8 cellular contexts compared by ENCODE assay signal in genomic region chr1:24502168-24503002, GRCh38. TPM values are rescaled to one million over a fixed set of nuclear protein-coding genes. Genes with fewer than 3 reads are reported as not detected.
DNase-seq lines count a peak whose midpoint lies in the region; ATAC-seq, FAIRE-seq and TF ChIP-seq lines count a peak whose summit lies in the region.

TSS of gene RCAN3 (plus strand) at chr1:24502836. CDS start at chr1:24514373, 11,537 bp downstream.

- peak within 1 kb of the TSS; percentile 57 to 80 for H3K9ac ChIP-seq in kidney (ENCODE audit: low read length in 2 of 2)

- ATAC-seq in HG03175 (IDR thresholded peaks at IDR 0.05; ENCODE audit: unreplicated experiment) (peak; percentile 59), HG03025 (IDR thresholded peaks at IDR 0.05; ENCODE audit: low FRiP score, unreplicated experiment) (no peak)

- H3K4me1 ChIP-seq in kidney (ENCODE audit: control insufficient read depth in 1 of 2, insufficient read depth in 1 of 2, low read depth in 1 of 2, low read length in 2 of 2): peaks cover 0 to 6% of the 10 kb centered on the region in 2 donors

- no peaks in the 10 kb centered on the region for H3K36me3 ChIP-seq in kidney (ENCODE audit: control insufficient read depth in 1 of 2, insufficient read depth in 2 of 2, low read length in 2 of 2)

- FAIRE-seq in kidney (lab: Jason Lieb, UNC): no peak

- no peak for TF ChIP-seq CTCF in kidney (IDR thresholded peaks at IDR 0.05; ENCODE audit: borderline replicate concordance, extremely low read depth, insufficient read depth)

- intact Hi-C loops in kidney (cut with DNase I): no loop called here

- DNase-seq in ELF-1 (ENCODE audit: low read depth, low spot score): peak; percentile 88
- peak; percentile 89 for DNase-seq in NCI-H510A (lab: John Stamatoyannopoulos, UW)
- DNase-seq in activated CD4-positive, alpha-beta T cell treated with anti-CD3 and anti-CD28 coated beads for 24 hours (ENCODE audit: low read depth in 2 of 2): peak; percentile 79 to 83
- DNase-seq in cerebellum (ENCODE audit: low spot score): peak; percentile 91
- DNase-seq in kidney: peak; percentile 97
- peak; percentile 64 to 87 (median 80) for DNase-seq in stimulated activated CD4-positive, alpha-beta T cell treated with anti-CD3 and anti-CD28 coated beads, Interleukin-12 subunit alpha, Interleukin-12 subunit beta, amount 100 ng/mL, for 48 hours (ENCODE audit: low read depth in 2 of 3, low spot score in 1 of 3)

- peak within 1 kb of the TSS; percentile 49 to 60 for H3K27ac ChIP-seq in kidney (ENCODE audit: low read depth in 2 of 2, low read length in 2 of 2)

- peak within 1 kb of the TSS; percentile 65 to 70 for H3K4me3 ChIP-seq in kidney (ENCODE audit: low read length in 2 of 2)

- no peaks in the 10 kb centered on the region for H3K9me3 ChIP-seq in kidney (ENCODE audit: control insufficient read depth in 1 of 2, low read length in 2 of 2)

RNA-seq across cellular contexts. Expression of gene RCAN3, which starts in this region (rescaled TPM):
- 24.1 TPM for total RNA-seq in cerebellum
- total RNA-seq in kidney: 27.1 TPM
- polyA plus RNA-seq in kidney (ENCODE audit: insufficient read depth, low read depth, low replicate concordance): 3.5 TPM
